Comparison of ENCODE assay signal across 8 cellular contexts in genomic region chr3:197297020-197297419, GRCh38. TPM values are rescaled to one million over a fixed set of nuclear protein-coding genes. Genes with fewer than 3 reads are reported as not detected.
A peak's percentile ranks its signal among the peaks of the same experiment; 100 is the strongest.
DNase-seq lines count a peak whose midpoint lies in the region; ATAC-seq, FAIRE-seq and TF ChIP-seq lines count a peak whose summit lies in the region.

No MANE protein-coding gene starts in this region.

- FAIRE-seq in small intestine (lab: Jason Lieb, UNC), result no peak

- TF ChIP-seq CTCF in WERI-Rb-1 (IDR thresholded peaks at IDR 0.05; ENCODE audit: low read depth, low read length) (no peak), glutamatergic neuron (IDR thresholded peaks at IDR 0.05; ENCODE audit: partially characterized antibody, unreplicated experiment) (no peak), GM13976 (IDR thresholded peaks at IDR 0.05; ENCODE audit: borderline replicate concordance, control extremely low read depth, extremely low read depth, insufficient read depth, missing control alignments) (no peak)

- CTCF ChIA-PET in activated CD8-positive, alpha-beta memory T cell treated with anti-CD3 and anti-CD28 coated beads, Interleukin-2, amount 10 ng/mL, durations not matched to agents 7 days and 5 days (lab: Charles Lee), result interaction anchor here (2.0 kb wide), 1 partner anchor 41 kb away, joined by 10 read pairs; no protein-coding TSS in a partner anchor

- H3K4me1 ChIP-seq in small intestine (ENCODE audit: control insufficient read depth in 2 of 2, insufficient read depth in 1 of 2, low read depth in 1 of 2, low read length in 1 of 2), result peaks cover 0 to 5% of the 10 kb centered on the region in 2 donors

- peak overlapping the region; percentile 72 for H3K27ac Mint-ChIP-seq in activated CD8-positive, alpha-beta memory T cell treated with anti-CD3 and anti-CD28 coated beads, Interleukin-2, amount 10 ng/mL, durations not matched to agents 7 days and 5 days
- peak overlapping the region; percentile 82 for H3K27ac Mint-ChIP-seq in glutamatergic neuron (ENCODE audit: unreplicated experiment)

- H3K36me3 Mint-ChIP-seq in activated CD8-positive, alpha-beta memory T cell treated with anti-CD3 and anti-CD28 coated beads, Interleukin-2, amount 10 ng/mL, durations not matched to agents 7 days and 5 days, result peaks cover 30% of the 10 kb centered on the region
- no peaks in the 10 kb centered on the region for H3K36me3 Mint-ChIP-seq in glutamatergic neuron (ENCODE audit: unreplicated experiment)

- in situ Hi-C loops in GM13976 (cut with MboI; ENCODE audit: low sequenced_read_pairs, unreplicated experiment), result no loop called here

- H3K27me3 ChIP-seq in WERI-Rb-1 (ENCODE audit: insufficient read depth, low read depth, severe bottlenecking), result no peaks in the 10 kb centered on the region
- no peaks in the 10 kb centered on the region for H3K27me3 ChIP-seq in small intestine (ENCODE audit: control insufficient read depth in 2 of 2, insufficient read depth in 2 of 2, low read length in 2 of 2)

- H3K27me3 Mint-ChIP-seq in activated CD8-positive, alpha-beta memory T cell treated with anti-CD3 and anti-CD28 coated beads, Interleukin-2, amount 10 ng/mL, durations not matched to agents 7 days and 5 days, result peaks cover 21% of the 10 kb centered on the region
- H3K27me3 Mint-ChIP-seq in glutamatergic neuron (ENCODE audit: unreplicated experiment), result peaks cover 4% of the 10 kb centered on the region

- WGBS in small intestine, 3 donors, result 0 to 1% (median 0%) methylated on average over 14 of the region's 14 CpGs

- no peaks in the 10 kb centered on the region for H3K9me3 ChIP-seq in WERI-Rb-1 (ENCODE audit: severe bottlenecking)
- H3K9me3 ChIP-seq in small intestine (ENCODE audit: control insufficient read depth, low read depth), result no peaks in the 10 kb centered on the region

- no peaks in the 10 kb centered on the region for H3K9me3 Mint-ChIP-seq in activated CD8-positive, alpha-beta memory T cell treated with anti-CD3 and anti-CD28 coated beads, Interleukin-2, amount 10 ng/mL, durations not matched to agents 7 days and 5 days (ENCODE audit: low read depth)
- peaks cover 6% of the 10 kb centered on the region for H3K9me3 Mint-ChIP-seq in glutamatergic neuron (ENCODE audit: unreplicated experiment)

- peak overlapping the region; percentile 73 for H3K4me3 ChIP-seq in WERI-Rb-1 (ENCODE audit: low read depth, low read length)
- peak overlapping the region; percentile 78 to 93 for H3K4me3 ChIP-seq in small intestine (ENCODE audit: low read depth in 1 of 2, low read length in 2 of 2)

- peaks cover 30% of the 10 kb centered on the region for H3K4me1 Mint-ChIP-seq in activated CD8-positive, alpha-beta memory T cell treated with anti-CD3 and anti-CD28 coated beads, Interleukin-2, amount 10 ng/mL, durations not matched to agents 7 days and 5 days
- peaks cover 6% of the 10 kb centered on the region for H3K4me1 Mint-ChIP-seq in glutamatergic neuron (ENCODE audit: low read depth, unreplicated experiment)

- no peak for ATAC-seq in activated CD8-positive, alpha-beta memory T cell treated with anti-CD3 and anti-CD28 coated beads, Interleukin-2, amount 10 ng/mL, durations not matched to agents 7 days and 5 days

- H3K36me3 ChIP-seq in WERI-Rb-1 (peaks cover 18% of the 10 kb centered on the region), small intestine (ENCODE audit: control insufficient read depth in 2 of 2, insufficient read depth in 2 of 2, low read length in 2 of 2) (peaks cover 0 to 6% of the 10 kb centered on the region in 2 donors)

- no peak for DNase-seq in activated CD8-positive, alpha-beta memory T cell treated with anti-CD3 and anti-CD28 coated beads, Interleukin-2, amount 10 ng/mL, durations not matched to agents 7 days and 5 days
- DNase-seq in activated CD8-positive, alpha-beta memory T cell treated with anti-CD3 and anti-CD28 coated beads for 24 hours, result no peak
- DNase-seq in WERI-Rb-1, result no peak
- no peak for DNase-seq in glutamatergic neuron
- peak; percentile 37 for DNase-seq in small intestine
- DNase-seq in HK-2 (ENCODE audit: unreplicated experiment), result no peak
- no peak for DNase-seq in NCI-H2107 (lab: John Stamatoyannopoulos, UW)
- DNase-seq in GM13976 (ENCODE audit: low spot score), result no peak

- peak overlapping the region; percentile 91 for H3K4me3 Mint-ChIP-seq in activated CD8-positive, alpha-beta memory T cell treated with anti-CD3 and anti-CD28 coated beads, Interleukin-2, amount 10 ng/mL, durations not matched to agents 7 days and 5 days
- H3K4me3 Mint-ChIP-seq in glutamatergic neuron (ENCODE audit: unreplicated experiment), result peak overlapping the region; percentile 88

- H3K27ac ChIP-seq in WERI-Rb-1 (peak overlapping the region; percentile 96), small intestine (ENCODE audit: low read depth in 1 of 2, low read length in 1 of 2) (peak overlapping the region; percentile 84 to 97)

RNA-seq across cellular contexts. Expression of gene DLG1, which starts 1.4 kb away (rescaled TPM):
- total RNA-seq in activated CD8-positive, alpha-beta memory T cell treated with anti-CD3 and anti-CD28 coated beads, Interleukin-2, amount 10 ng/mL, durations not matched to agents 7 days and 5 days, result 10 to 100 TPM; 62.0 to 80.3 TPM
- total RNA-seq in glutamatergic neuron (ENCODE audit: unreplicated experiment), result 66.0 TPM
- 10 to 100 TPM; 25.5 to 51.0 (median 28.4) TPM for polyA plus RNA-seq in small intestine
